8 cellular contexts compared by ENCODE assay signal in the genomic region with DNA sequence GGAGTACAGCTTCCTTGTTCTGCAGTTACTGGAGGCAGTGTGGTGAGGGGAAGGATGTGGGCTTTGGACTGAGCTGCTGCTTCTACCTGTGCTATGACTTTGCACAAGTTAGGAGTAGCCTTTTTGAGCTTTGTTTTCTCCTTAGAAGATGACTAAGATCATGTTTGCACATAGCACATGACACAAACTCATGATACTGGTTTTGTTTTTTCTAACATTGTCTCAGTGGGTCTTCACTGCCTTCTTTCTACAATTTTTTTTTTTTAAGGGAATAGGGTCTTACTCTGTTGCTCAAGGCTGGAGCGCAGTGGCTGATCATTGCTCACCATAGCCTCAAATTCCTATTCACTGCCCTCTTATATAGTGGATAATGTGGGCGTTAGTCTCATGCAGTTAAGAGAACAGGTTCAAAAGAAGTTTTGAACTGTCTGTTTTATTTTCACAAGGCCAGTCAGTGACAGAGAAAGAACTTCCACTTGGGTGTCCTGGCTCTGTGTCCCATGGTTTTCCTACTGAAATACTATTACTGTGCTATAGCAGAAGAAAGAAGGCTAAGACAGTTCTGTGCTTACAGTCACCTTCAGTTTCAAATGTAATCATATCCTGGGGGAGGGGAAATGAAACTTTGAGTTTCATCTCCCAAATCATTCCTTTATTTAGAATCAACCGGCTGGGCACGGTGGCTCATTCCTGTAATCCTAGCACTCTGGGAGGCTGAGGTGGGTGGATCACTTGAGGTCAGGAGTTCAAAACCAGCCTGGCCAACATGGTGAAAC.
DNase-seq lines count a peak whose midpoint lies in the region; ATAC-seq and TF ChIP-seq lines count a peak whose summit lies in the region.

No MANE protein-coding gene starts in this region.

- H3K4me3 Mint-ChIP-seq in osteocyte (ENCODE audit: unreplicated experiment), result no peak overlapping the region

- H3K4me1 Mint-ChIP-seq in osteocyte (ENCODE audit: unreplicated experiment), result no peaks in the 10 kb centered on the region

- no peaks in the 10 kb centered on the region for H3K27me3 Mint-ChIP-seq in osteocyte (ENCODE audit: unreplicated experiment)

- peak; percentile 61 for ATAC-seq in GM21390 (IDR thresholded peaks at IDR 0.05; ENCODE audit: unreplicated experiment)
- ATAC-seq in HG03571 (IDR thresholded peaks at IDR 0.05; ENCODE audit: unreplicated experiment), result peak; percentile 65
- peak; percentile 91 for ATAC-seq in esophagus mucosa
- ATAC-seq in GM19397 (IDR thresholded peaks at IDR 0.05; ENCODE audit: unreplicated experiment), result no peak

- H3K27ac Mint-ChIP-seq in osteocyte (ENCODE audit: unreplicated experiment), result no peak overlapping the region

- H3K9me3 Mint-ChIP-seq in osteocyte (ENCODE audit: unreplicated experiment), result no peaks in the 10 kb centered on the region

- H3K36me3 Mint-ChIP-seq in osteocyte (ENCODE audit: unreplicated experiment), result no peaks in the 10 kb centered on the region

- TF ChIP-seq CTCF in osteocyte (IDR thresholded peaks at IDR 0.05), result no peak

- peak; percentile 46 for DNase-seq in GDM1 (lab: John Stamatoyannopoulos, UW)
- no peak for DNase-seq in NCI-H2081 (lab: John Stamatoyannopoulos, UW)
- no peak for DNase-seq in superior temporal gyrus (ENCODE audit: extremely low spot score)
- DNase-seq in osteocyte (ENCODE audit: extremely low spot score, unreplicated experiment), result no peak
